ENCODE assay signal across 21 cellular contexts in genomic region chr7:156618078-156618790, GRCh38.
"Had no signal": no experiment of that assay in that cellular context is flagged by ENCODE, and none has a peak within 500 bp of the region (broad histone marks: within the 10 kb centered on the region; RNA-seq: fewer than 3 reads in every experiment).

No MANE protein-coding gene starts in this region.

- FAIRE-seq: endometrium, frontal cortex, islet of Langerhans, small intestine, urothelium cell line had no signal

- H3K4me3 ChIP-seq: heart left ventricle, psoas muscle, stomach, thyroid gland had no signal

- DNase-seq: effector memory CD4-positive, alpha-beta T cell; heart left ventricle; hippocampal formation; kidney glomerular epithelial cell; midbrain; naive B cell; psoas muscle; stimulated activated CD4-positive, alpha-beta T cell treated with anti-CD3 and anti-CD28 coated beads, Interleukin-12 subunit alpha, Interleukin-12 subunit beta, amount 100 ng/mL, for 4 hours; stimulated activated naive CD4-positive, alpha-beta T cell; stomach; substantia nigra; thyroid gland had no signal

- H3K27ac Mint-ChIP-seq: nephron, type B pancreatic cell had no signal

- H3K27me3 ChIP-seq: thyroid gland had no signal

- H3K36me3 Mint-ChIP-seq: type B pancreatic cell had no signal

- H3K27ac ChIP-seq: heart left ventricle, neutrophil, psoas muscle, stomach, thyroid gland had no signal

- ATAC-seq: esophagus mucosa, heart left ventricle, psoas muscle had no signal

- H3K4me1 ChIP-seq: psoas muscle, thyroid gland had no signal

- H3K36me3 ChIP-seq: heart left ventricle, neutrophil, stomach, thyroid gland had no signal

- H3K9me3 ChIP-seq: neutrophil, psoas muscle, stomach, thyroid gland had no signal
